15 cellular contexts compared by ENCODE assay signal in genomic region chr11:88375927-88376470, GRCh38.
"Had no signal": no experiment of that assay in that cellular context is flagged by ENCODE, and none has a peak within 500 bp of the region (broad histone marks: within the 10 kb centered on the region; RNA-seq: fewer than 3 reads in every experiment).

No MANE protein-coding gene starts in this region.

- H3K4me3 Mint-ChIP-seq: naive B cell; stimulated activated effector memory CD8-positive, alpha-beta T cell treated with anti-CD3 and anti-CD28 coated beads, Interleukin-12 subunit alpha, Interleukin-12 subunit beta, amount 100 ng/mL, for 72 hours; type B pancreatic cell had no signal

- H3K4me1 ChIP-seq: foreskin keratinocyte, psoas muscle, right lobe of liver, suprapubic skin, thyroid gland had no signal

- DNase-seq: foreskin keratinocyte; kidney glomerular epithelial cell; mesendoderm; naive B cell; psoas muscle; retina; right lobe of liver; stimulated activated CD4-positive, alpha-beta T cell treated with anti-CD3 and anti-CD28 coated beads, Interleukin-4, amount 100 ng/mL, for 1 hour; stimulated activated CD8-positive, alpha-beta memory T cell treated with anti-CD3 and anti-CD28 coated beads, Interleukin-4, amount 100 ng/mL, for 48 hours; stimulated activated naive CD8-positive, alpha-beta T cell treated with anti-CD3 and anti-CD28 coated beads, Interleukin-15, Interleukin-2, amounts not matched to agents 100 U/mL and 50 U/mL, for 24 hours; thyroid gland had no signal

- H3K27ac ChIP-seq: foreskin keratinocyte, neutrophil, psoas muscle, right lobe of liver, suprapubic skin, thyroid gland had no signal

- H3K9me3 Mint-ChIP-seq: naive B cell; stimulated activated effector memory CD8-positive, alpha-beta T cell treated with anti-CD3 and anti-CD28 coated beads, Interleukin-12 subunit alpha, Interleukin-12 subunit beta, amount 100 ng/mL, for 72 hours; type B pancreatic cell had no signal

- H3K36me3 ChIP-seq: right lobe of liver, suprapubic skin, thyroid gland had no signal

- H3K36me3 Mint-ChIP-seq: stimulated activated effector memory CD8-positive, alpha-beta T cell treated with anti-CD3 and anti-CD28 coated beads, Interleukin-12 subunit alpha, Interleukin-12 subunit beta, amount 100 ng/mL, for 72 hours; type B pancreatic cell had no signal

- H3K27me3 Mint-ChIP-seq: naive B cell, type B pancreatic cell had no signal

- H3K4me1 Mint-ChIP-seq: naive B cell; stimulated activated effector memory CD8-positive, alpha-beta T cell treated with anti-CD3 and anti-CD28 coated beads, Interleukin-12 subunit alpha, Interleukin-12 subunit beta, amount 100 ng/mL, for 72 hours had no signal

- ATAC-seq: foreskin keratinocyte; psoas muscle; right lobe of liver; stimulated activated effector memory CD8-positive, alpha-beta T cell treated with anti-CD3 and anti-CD28 coated beads, Interleukin-12 subunit alpha, Interleukin-12 subunit beta, amount 100 ng/mL, for 72 hours; stimulated activated naive CD8-positive, alpha-beta T cell treated with anti-CD3 and anti-CD28 coated beads, Interleukin-15, Interleukin-2, amounts not matched to agents 100 U/mL and 50 U/mL, for 24 hours had no signal

- H3K27ac Mint-ChIP-seq: naive B cell; stimulated activated effector memory CD8-positive, alpha-beta T cell treated with anti-CD3 and anti-CD28 coated beads, Interleukin-12 subunit alpha, Interleukin-12 subunit beta, amount 100 ng/mL, for 72 hours; type B pancreatic cell had no signal

- H3K4me3 ChIP-seq: psoas muscle, right lobe of liver, suprapubic skin, thyroid gland had no signal

- H3K27me3 ChIP-seq: foreskin keratinocyte, neutrophil, right lobe of liver, suprapubic skin, thyroid gland had no signal

- H3K9me3 ChIP-seq: neutrophil, psoas muscle, right lobe of liver, suprapubic skin, thyroid gland had no signal
